Comparison of ENCODE assay signal across 1 cellular context in the genomic region with DNA sequence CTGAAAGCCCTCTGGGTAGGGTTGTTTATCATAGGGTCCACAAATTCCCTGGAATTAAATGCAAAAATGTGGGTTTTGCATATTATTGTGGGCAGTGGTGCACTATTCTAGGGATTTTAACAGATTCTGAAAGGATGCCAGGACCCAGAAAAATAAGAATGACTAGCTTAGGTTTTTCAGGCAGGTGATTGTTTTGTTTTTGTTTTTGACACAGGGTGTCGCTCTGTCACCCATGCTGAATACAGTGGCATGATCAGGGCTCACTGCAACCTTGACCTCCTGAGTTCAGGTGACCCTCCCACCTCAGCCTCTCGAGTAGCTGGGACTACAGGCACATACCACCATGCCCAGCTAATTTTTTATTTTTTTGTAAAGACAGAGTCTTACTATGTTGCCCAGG.
TF ChIP-seq lines count a peak whose summit lies in the region.

No MANE protein-coding gene starts in this region.

TF ChIP-seq in HCT116, 20 proteins besides CTCF, POLR2A, EP300 and RAD21:
- TF ChIP-seq, protein P1, sequence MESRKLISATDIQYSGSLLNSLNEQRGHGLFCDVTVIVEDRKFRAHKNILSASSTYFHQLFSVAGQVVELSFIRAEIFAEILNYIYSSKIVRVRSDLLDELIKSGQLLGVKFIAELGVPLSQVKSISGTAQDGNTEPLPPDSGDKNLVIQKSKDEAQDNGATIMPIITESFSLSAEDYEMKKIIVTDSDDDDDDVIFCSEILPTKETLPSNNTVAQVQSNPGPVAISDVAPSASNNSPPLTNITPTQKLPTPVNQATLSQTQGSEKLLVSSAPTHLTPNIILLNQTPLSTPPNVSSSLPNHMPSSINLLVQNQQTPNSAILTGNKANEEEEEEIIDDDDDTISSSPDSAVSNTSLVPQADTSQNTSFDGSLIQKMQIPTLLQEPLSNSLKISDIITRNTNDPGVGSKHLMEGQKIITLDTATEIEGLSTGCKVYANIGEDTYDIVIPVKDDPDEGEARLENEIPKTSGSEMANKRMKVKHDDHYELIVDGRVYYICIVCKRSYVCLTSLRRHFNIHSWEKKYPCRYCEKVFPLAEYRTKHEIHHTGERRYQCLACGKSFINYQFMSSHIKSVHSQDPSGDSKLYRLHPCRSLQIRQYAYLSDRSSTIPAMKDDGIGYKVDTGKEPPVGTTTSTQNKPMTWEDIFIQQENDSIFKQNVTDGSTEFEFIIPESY (IDR thresholded peaks at IDR 0.05; ENCODE audit: extremely low read depth, insufficient replicate concordance, low read length): no peak
